ENCODE assay signal across 20 cellular contexts in genomic region chr16:22081050-22081449, GRCh38. TPM values are rescaled to one million over a fixed set of nuclear protein-coding genes. Genes with fewer than 3 reads are reported as not detected.
DNase-seq lines count a peak whose midpoint lies in the region; ATAC-seq and TF ChIP-seq lines count a peak whose summit lies in the region.
"Had no signal": no experiment of that assay in that cellular context is flagged by ENCODE, and none has a peak within 500 bp of the region (broad histone marks: within the 10 kb centered on the region; RNA-seq: fewer than 3 reads in every experiment).

No MANE protein-coding gene starts in this region.

- peak overlapping the region; percentile 62 for H3K27ac Mint-ChIP-seq in activated CD4-positive, alpha-beta T cell treated with anti-CD3 and anti-CD28 coated beads for 36 hours
- H3K27ac Mint-ChIP-seq in activated naive CD8-positive, alpha-beta T cell treated with anti-CD3 and anti-CD28 coated beads, Interleukin-2, amount 50 U/mL, for 24 hours = peak overlapping the region; percentile 50
- H3K27ac Mint-ChIP-seq in activated naive CD8-positive, alpha-beta T cell treated with anti-CD3 and anti-CD28 coated beads for 36 hours = no peak overlapping the region
- H3K27ac Mint-ChIP-seq: B cell; CD4-positive, CD25-positive, alpha-beta regulatory T cell; CD8-positive, alpha-beta T cell; HFFc6 had no signal

- no peak for TF ChIP-seq CTCF in fibroblast of mammary gland (conservative IDR thresholded peaks at IDR 0.05; ENCODE audit: control insufficient read depth, insufficient read depth, low read depth, low read length)

- no peak overlapping the region for H3K4me3 Mint-ChIP-seq in activated CD4-positive, alpha-beta T cell treated with anti-CD3 and anti-CD28 coated beads for 36 hours
- H3K4me3 Mint-ChIP-seq in activated naive CD8-positive, alpha-beta T cell treated with anti-CD3 and anti-CD28 coated beads, Interleukin-2, amount 50 U/mL, for 24 hours = no peak overlapping the region
- no peak overlapping the region for H3K4me3 Mint-ChIP-seq in activated naive CD8-positive, alpha-beta T cell treated with anti-CD3 and anti-CD28 coated beads for 36 hours
- H3K4me3 Mint-ChIP-seq: B cell; CD4-positive, CD25-positive, alpha-beta regulatory T cell; CD8-positive, alpha-beta T cell; HFFc6 had no signal

- CTCF ChIA-PET in activated CD4-positive, alpha-beta T cell treated with anti-CD3 and anti-CD28 coated beads for 36 hours (lab: Charles Lee) = interaction anchor here (0.6 to 5.6 kb wide), 5 partner anchors 9 to 82 kb away, joined by 3 to 326 read pairs (median 8); partner anchors contain the start of genes MOSMO and PDZD9

- no peaks in the 10 kb centered on the region for H3K9me3 Mint-ChIP-seq in activated CD4-positive, alpha-beta T cell treated with anti-CD3 and anti-CD28 coated beads for 36 hours (ENCODE audit: low read depth)
- H3K9me3 Mint-ChIP-seq in activated naive CD8-positive, alpha-beta T cell treated with anti-CD3 and anti-CD28 coated beads, Interleukin-2, amount 50 U/mL, for 24 hours = no peaks in the 10 kb centered on the region
- H3K9me3 Mint-ChIP-seq in activated naive CD8-positive, alpha-beta T cell treated with anti-CD3 and anti-CD28 coated beads for 36 hours = no peaks in the 10 kb centered on the region
- H3K9me3 Mint-ChIP-seq: CD4-positive, CD25-positive, alpha-beta regulatory T cell; CD8-positive, alpha-beta T cell; HFFc6 had no signal

- ATAC-seq in activated CD4-positive, alpha-beta T cell treated with anti-CD3 and anti-CD28 coated beads for 36 hours = peak; percentile 68
- ATAC-seq in activated naive CD8-positive, alpha-beta T cell treated with anti-CD3 and anti-CD28 coated beads, Interleukin-2, amount 50 U/mL, for 24 hours = peak; percentile 80
- ATAC-seq in GM18873 (IDR thresholded peaks at IDR 0.05; ENCODE audit: low FRiP score, unreplicated experiment) (no peak), HG03432 (IDR thresholded peaks at IDR 0.05; ENCODE audit: unreplicated experiment) (no peak)
- ATAC-seq: CD8-positive, alpha-beta T cell had no signal

- no peaks in the 10 kb centered on the region for H3K27me3 Mint-ChIP-seq in activated CD4-positive, alpha-beta T cell treated with anti-CD3 and anti-CD28 coated beads for 36 hours
- H3K27me3 Mint-ChIP-seq in activated naive CD8-positive, alpha-beta T cell treated with anti-CD3 and anti-CD28 coated beads, Interleukin-2, amount 50 U/mL, for 24 hours = no peaks in the 10 kb centered on the region
- no peaks in the 10 kb centered on the region for H3K27me3 Mint-ChIP-seq in activated naive CD8-positive, alpha-beta T cell treated with anti-CD3 and anti-CD28 coated beads for 36 hours
- H3K27me3 Mint-ChIP-seq: B cell; CD4-positive, CD25-positive, alpha-beta regulatory T cell had no signal

- POLR2A ChIA-PET in activated CD4-positive, alpha-beta T cell treated with anti-CD3 and anti-CD28 coated beads for 36 hours (lab: Charles Lee) = no interaction called here

- no peak for DNase-seq in activated CD4-positive, alpha-beta T cell treated with anti-CD3 and anti-CD28 coated beads for 36 hours
- no peak for DNase-seq in activated CD4-positive, alpha-beta T cell treated with anti-CD3 and anti-CD28 coated beads for 1 hour
- DNase-seq in activated naive CD8-positive, alpha-beta T cell treated with anti-CD3 and anti-CD28 coated beads, Interleukin-2, amount 50 U/mL, for 24 hours = no peak
- no peak for DNase-seq in activated naive CD8-positive, alpha-beta T cell treated with anti-CD3 and anti-CD28 coated beads for 36 hours
- DNase-seq in EH (ENCODE audit: low read depth) (peak; percentile 27), fibroblast of mammary gland (ENCODE audit: low read depth) (peak; percentile 19)
- DNase-seq: Caco-2; CD4-positive, CD25-positive, alpha-beta regulatory T cell; CD8-positive, alpha-beta T cell; DMS153; DND-41; EL; GF-D8; GOT3; HFFc6 had no signal

- no peak overlapping the region for H3K4me3 ChIP-seq in fibroblast of mammary gland (ENCODE audit: control insufficient read depth, low read depth, low read length)
- H3K4me3 ChIP-seq: BLaER1, HAP-1 had no signal

- H3K4me1 Mint-ChIP-seq in activated CD4-positive, alpha-beta T cell treated with anti-CD3 and anti-CD28 coated beads for 36 hours = peaks cover 3% of the 10 kb centered on the region
- H3K4me1 Mint-ChIP-seq in activated naive CD8-positive, alpha-beta T cell treated with anti-CD3 and anti-CD28 coated beads, Interleukin-2, amount 50 U/mL, for 24 hours = peaks cover 5% of the 10 kb centered on the region
- H3K4me1 Mint-ChIP-seq in activated naive CD8-positive, alpha-beta T cell treated with anti-CD3 and anti-CD28 coated beads for 36 hours = no peaks in the 10 kb centered on the region
- H3K4me1 Mint-ChIP-seq: B cell had no signal

- H3K36me3 Mint-ChIP-seq in activated CD4-positive, alpha-beta T cell treated with anti-CD3 and anti-CD28 coated beads for 36 hours (ENCODE audit: low read depth) = peaks cover 4% of the 10 kb centered on the region
- peaks cover 4% of the 10 kb centered on the region for H3K36me3 Mint-ChIP-seq in activated naive CD8-positive, alpha-beta T cell treated with anti-CD3 and anti-CD28 coated beads, Interleukin-2, amount 50 U/mL, for 24 hours (ENCODE audit: low read depth)
- peaks cover 2% of the 10 kb centered on the region for H3K36me3 Mint-ChIP-seq in activated naive CD8-positive, alpha-beta T cell treated with anti-CD3 and anti-CD28 coated beads for 36 hours

- intact Hi-C loops in activated CD4-positive, alpha-beta T cell treated with anti-CD3 and anti-CD28 coated beads for 36 hours (cut with DNase I, micrococcal nuclease) = no loop called here

RNA-seq across cellular contexts. Expression of gene VWA3A, which starts 11.3 kb away (rescaled TPM):
- total RNA-seq in activated CD4-positive, alpha-beta T cell treated with anti-CD3 and anti-CD28 coated beads for 36 hours = under 1 TPM in 1 of 2 experiments, not detected in 1; 0.18 TPM
- total RNA-seq in activated naive CD8-positive, alpha-beta T cell treated with anti-CD3 and anti-CD28 coated beads for 36 hours = under 1 TPM in 1 of 2 experiments, not detected in 1; 0.22 TPM
- total RNA-seq: Caco-2 had no signal

Comparison
In these comparisons a context has a peak if more than half of its experiments do, and no peak if none do; other contexts are left out.
1. ATAC-seq: peak in activated CD4-positive, alpha-beta T cell treated with anti-CD3 and anti-CD28 coated beads for 36 hours (single experiment) and activated naive CD8-positive, alpha-beta T cell treated with anti-CD3 and anti-CD28 coated beads, Interleukin-2, amount 50 U/mL, for 24 hours (single experiment); none in GM18873 (single experiment) and HG03432 (single experiment).
2. DNase-seq: peak in EH (single experiment) and fibroblast of mammary gland (single experiment); none in activated CD4-positive, alpha-beta T cell treated with anti-CD3 and anti-CD28 coated beads for 36 hours (single experiment), activated CD4-positive, alpha-beta T cell treated with anti-CD3 and anti-CD28 coated beads for 1 hour (single experiment), activated naive CD8-positive, alpha-beta T cell treated with anti-CD3 and anti-CD28 coated beads, Interleukin-2, amount 50 U/mL, for 24 hours (single experiment) and activated naive CD8-positive, alpha-beta T cell treated with anti-CD3 and anti-CD28 coated beads for 36 hours (single experiment).